In genomic region chr3:109118584-109118983, GRCh38 we compare ENCODE assay signal across 32 cellular contexts. TPM values are rescaled to one million over a fixed set of nuclear protein-coding genes. Genes with fewer than 3 reads are reported as not detected.
"Had no signal": no experiment of that assay in that cellular context is flagged by ENCODE, and none has a peak within 500 bp of the region (broad histone marks: within the 10 kb centered on the region; RNA-seq: fewer than 3 reads in every experiment).

No MANE protein-coding gene starts in this region.

- H3K4me1 Mint-ChIP-seq: memory B cell, mesothelial cell of epicardium, neural crest cell had no signal

- H3K4me1 ChIP-seq: esophagus squamous epithelium, heart right ventricle, parathyroid adenoma, sigmoid colon, spleen, upper lobe of right lung, uterus had no signal

- H3K9me3 Mint-ChIP-seq: effector memory CD8-positive, alpha-beta T cell; stimulated activated naive B cell treated with anti-CD40 and anti-IgM and Interleukin-4, amounts not matched to agents 10 μg/mL and 1 μg/mL and 100 μg/mL, for 72 hours had no signal

- FAIRE-seq: endometrium, islet of Langerhans had no signal

- H3K27me3 Mint-ChIP-seq: naive B cell; progenitor cell of endocrine pancreas; stimulated activated naive B cell treated with anti-CD40 and anti-IgM and Interleukin-4, amounts not matched to agents 10 μg/mL and 1 μg/mL and 100 μg/mL, for 72 hours; stimulated activated naive CD8-positive, alpha-beta T cell treated with anti-CD3 and anti-CD28 coated beads, Interleukin-15, Interleukin-2, amounts not matched to agents 100 ng/mL and 50 ng/mL, for 24 hours had no signal

- H3K27ac Mint-ChIP-seq: effector memory CD8-positive, alpha-beta T cell; memory B cell; mesothelial cell of epicardium; naive B cell; natural killer cell treated with Interleukin-12 subunit alpha and Interleukin-12 subunit beta and Interleukin-15 and Interleukin-18, amount 100 ng/mL, for 72 hours; progenitor cell of endocrine pancreas; stimulated activated naive B cell treated with anti-CD40 and anti-IgM and Interleukin-4, amounts not matched to agents 10 μg/mL and 1 μg/mL and 100 μg/mL, for 72 hours; stimulated activated naive CD8-positive, alpha-beta T cell treated with anti-CD3 and anti-CD28 coated beads, Interleukin-15, Interleukin-2, amounts not matched to agents 100 ng/mL and 50 ng/mL, for 24 hours had no signal

- H3K27me3 ChIP-seq: esophagus squamous epithelium, sigmoid colon, spleen, transverse colon, upper lobe of right lung, uterus had no signal

- DNase-seq: dermis blood vessel endothelial cell; effector memory CD8-positive, alpha-beta T cell; erythroblast; esophagus squamous epithelium; foreskin melanocyte; glutamatergic neuron; heart right ventricle; hippocampal formation; left cardiac atrium; left ventricle myocardium superior; naive B cell; sigmoid colon; spleen; stimulated activated naive B cell treated with anti-CD40 and anti-IgM and Interleukin-4, amounts not matched to agents 10 μg/mL and 1 μg/mL and 100 μg/mL, for 72 hours; transverse colon; upper lobe of right lung; uterus had no signal

- ATAC-seq: effector memory CD8-positive, alpha-beta T cell; heart right ventricle; left cardiac atrium; left ventricle myocardium superior; mucosa of descending colon; natural killer cell treated with Interleukin-12 subunit alpha and Interleukin-12 subunit beta and Interleukin-15 and Interleukin-18, amount 100 ng/mL, for 72 hours; stimulated activated naive B cell treated with anti-CD40 and anti-IgM and Interleukin-4, amounts not matched to agents 10 μg/mL and 1 μg/mL and 100 μg/mL, for 72 hours had no signal

- H3K4me3 Mint-ChIP-seq: effector memory CD8-positive, alpha-beta T cell; memory B cell; mesothelial cell of epicardium; naive B cell; natural killer cell treated with Interleukin-12 subunit alpha and Interleukin-12 subunit beta and Interleukin-15 and Interleukin-18, amount 100 ng/mL, for 72 hours; neural crest cell; stimulated activated naive B cell treated with anti-CD40 and anti-IgM and Interleukin-4, amounts not matched to agents 10 μg/mL and 1 μg/mL and 100 μg/mL, for 72 hours; stimulated activated naive CD8-positive, alpha-beta T cell treated with anti-CD3 and anti-CD28 coated beads, Interleukin-15, Interleukin-2, amounts not matched to agents 100 ng/mL and 50 ng/mL, for 24 hours had no signal

- H3K9me3 ChIP-seq: esophagus squamous epithelium, heart right ventricle, mucosa of descending colon, sigmoid colon, spleen, transverse colon, upper lobe of right lung, uterus had no signal

- H3K36me3 ChIP-seq: esophagus squamous epithelium, heart right ventricle, sigmoid colon, spleen, transverse colon, upper lobe of right lung, uterus had no signal

- H3K36me3 Mint-ChIP-seq: memory B cell; mesothelial cell of epicardium; naive B cell; natural killer cell treated with Interleukin-12 subunit alpha and Interleukin-12 subunit beta and Interleukin-15 and Interleukin-18, amount 100 ng/mL, for 72 hours had no signal

- H3K4me3 ChIP-seq: coronary artery, esophagus squamous epithelium, heart right ventricle, lung, mucosa of descending colon, sigmoid colon, spleen, transverse colon, upper lobe of right lung, uterus had no signal

- H3K27ac ChIP-seq: coronary artery, esophagus squamous epithelium, heart right ventricle, parathyroid adenoma, sigmoid colon, spleen, transverse colon, upper lobe of right lung, uterus had no signal

RNA-seq across cellular contexts. Expression of gene MORC1, which starts 0.7 kb away (rescaled TPM):
- total RNA-seq: dermis blood vessel endothelial cell; esophagus squamous epithelium; heart right ventricle; kidney epithelial cell; left cardiac atrium; left ventricle myocardium superior; lung; mucosa of descending colon; natural killer cell treated with Interleukin-12 subunit alpha and Interleukin-12 subunit beta and Interleukin-15 and Interleukin-18, amount 100 ng/mL, for 72 hours; neural crest cell; osteoblast; progenitor cell of endocrine pancreas; sigmoid colon; skeletal muscle tissue; upper lobe of right lung; uterus had no signal
- polyA plus RNA-seq: heart right ventricle, lung had no signal

RNA-seq across cellular contexts. Expression of gene C3orf85, which starts 17.9 kb away (rescaled TPM):
- total RNA-seq: dermis blood vessel endothelial cell; esophagus squamous epithelium; heart right ventricle; kidney epithelial cell; left cardiac atrium; left ventricle myocardium superior; lung; mesothelial cell of epicardium; natural killer cell treated with Interleukin-12 subunit alpha and Interleukin-12 subunit beta and Interleukin-15 and Interleukin-18, amount 100 ng/mL, for 72 hours; neural crest cell; osteoblast; progenitor cell of endocrine pancreas; sigmoid colon; skeletal muscle tissue; spleen; upper lobe of right lung; uterus had no signal
- polyA plus RNA-seq: heart right ventricle, lung, spleen had no signal
